1 cellular context compared by ENCODE assay signal in the genomic region with DNA sequence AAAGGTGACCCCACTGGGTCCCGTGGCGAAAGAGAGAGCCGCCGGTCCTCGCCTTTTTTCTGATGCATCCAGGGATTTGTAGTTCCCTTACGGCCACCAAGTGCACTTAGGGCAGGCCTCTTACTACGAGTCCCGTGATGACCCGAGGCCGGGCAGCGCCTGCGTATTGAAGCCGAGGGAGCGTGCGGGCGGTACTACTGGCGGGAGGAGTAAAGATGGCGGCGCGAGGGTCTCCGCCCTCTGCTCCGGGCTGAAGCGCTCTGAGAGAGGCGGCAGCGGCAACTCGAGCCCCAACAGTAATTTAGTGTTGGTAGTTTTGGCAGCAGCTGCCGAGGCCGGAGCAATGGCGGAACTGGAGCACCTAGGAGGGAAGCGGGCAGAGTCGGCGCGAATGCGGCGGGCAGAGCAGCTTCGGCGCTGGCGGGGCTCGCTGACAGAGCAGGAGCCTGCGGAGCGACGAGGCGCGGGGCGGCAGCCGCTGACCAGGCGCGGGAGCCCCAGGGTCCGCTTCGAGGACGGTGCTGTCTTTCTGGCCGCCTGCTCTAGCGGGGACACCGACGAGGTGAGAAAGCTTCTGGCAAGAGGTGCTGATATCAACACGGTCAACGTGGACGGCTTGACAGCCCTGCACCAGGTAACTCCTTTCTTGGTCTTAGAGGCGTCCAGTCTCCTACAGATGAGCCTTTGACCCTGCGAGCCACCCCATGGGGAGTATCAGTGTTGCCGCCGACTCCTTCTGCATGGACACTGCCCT.
A peak's percentile ranks its signal among the peaks of the same experiment; 100 is the strongest.
TF ChIP-seq lines count a peak whose summit lies in the region.

A gene with protein sequence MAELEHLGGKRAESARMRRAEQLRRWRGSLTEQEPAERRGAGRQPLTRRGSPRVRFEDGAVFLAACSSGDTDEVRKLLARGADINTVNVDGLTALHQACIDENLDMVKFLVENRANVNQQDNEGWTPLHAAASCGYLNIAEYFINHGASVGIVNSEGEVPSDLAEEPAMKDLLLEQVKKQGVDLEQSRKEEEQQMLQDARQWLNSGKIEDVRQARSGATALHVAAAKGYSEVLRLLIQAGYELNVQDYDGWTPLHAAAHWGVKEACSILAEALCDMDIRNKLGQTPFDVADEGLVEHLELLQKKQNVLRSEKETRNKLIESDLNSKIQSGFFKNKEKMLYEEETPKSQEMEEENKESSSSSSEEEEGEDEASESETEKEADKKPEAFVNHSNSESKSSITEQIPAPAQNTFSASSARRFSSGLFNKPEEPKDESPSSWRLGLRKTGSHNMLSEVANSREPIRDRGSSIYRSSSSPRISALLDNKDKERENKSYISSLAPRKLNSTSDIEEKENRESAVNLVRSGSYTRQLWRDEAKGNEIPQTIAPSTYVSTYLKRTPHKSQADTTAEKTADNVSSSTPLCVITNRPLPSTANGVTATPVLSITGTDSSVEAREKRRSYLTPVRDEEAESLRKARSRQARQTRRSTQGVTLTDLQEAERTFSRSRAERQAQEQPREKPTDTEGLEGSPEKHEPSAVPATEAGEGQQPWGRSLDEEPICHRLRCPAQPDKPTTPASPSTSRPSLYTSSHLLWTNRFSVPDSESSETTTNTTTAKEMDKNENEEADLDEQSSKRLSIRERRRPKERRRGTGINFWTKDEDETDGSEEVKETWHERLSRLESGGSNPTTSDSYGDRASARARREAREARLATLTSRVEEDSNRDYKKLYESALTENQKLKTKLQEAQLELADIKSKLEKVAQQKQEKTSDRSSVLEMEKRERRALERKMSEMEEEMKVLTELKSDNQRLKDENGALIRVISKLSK (plus strand): TSS at position 191 of the 754 bp plus-strand sequence. CDS start 153 bp downstream, at position 344.

TF ChIP-seq in HEK293, 187 proteins besides CTCF, POLR2A, EP300 and RAD21 (continued from another document and continues in another):
- TF ChIP-seq ZFP69B (tag by site-specific recombination; IDR thresholded peaks at IDR 0.05) (peak; percentile 30; the same call in 1 of the 2 replicates), ZNF335 (tag by site-specific recombination; conservative IDR thresholded peaks at IDR 0.05) (peak; percentile 97), ZNF830 (tag by site-specific recombination; IDR thresholded peaks at IDR 0.05; ENCODE audit: low read depth) (no peak), ZNF174 (tag by site-specific recombination; IDR thresholded peaks at IDR 0.05) (no peak), ZNF548 (tag by site-specific recombination; IDR thresholded peaks at IDR 0.05) (no peak), ZNF658 (tag by site-specific recombination; IDR thresholded peaks at IDR 0.05) (no peak), ZNF366 (tag by site-specific recombination; conservative IDR thresholded peaks at IDR 0.05) (no peak), ZNF629 (tag by site-specific recombination; IDR thresholded peaks at IDR 0.05) (peak; percentile 68), OSR2 (tag by site-specific recombination; IDR thresholded peaks at IDR 0.05) (no peak), ZNF19 (tag by site-specific recombination; IDR thresholded peaks at IDR 0.05; ENCODE audit: low read depth) (no peak), ZNF600 (tag by site-specific recombination; IDR thresholded peaks at IDR 0.05) (peak; percentile 91), SALL2 (tag by site-specific recombination; IDR thresholded peaks at IDR 0.05; ENCODE audit: borderline replicate concordance) (no peak), ZNF707 (tag by site-specific recombination; IDR thresholded peaks at IDR 0.05) (no peak), ZIC2 (tag by site-specific recombination; IDR thresholded peaks at IDR 0.05) (peak; percentile 31), ZNF16 (tag by site-specific recombination; IDR thresholded peaks at IDR 0.05; ENCODE audit: low read depth) (no peak), KLF9 (tag by site-specific recombination; IDR thresholded peaks at IDR 0.05; ENCODE audit: low read depth) (peak; percentile 48; the same call in 1 of the 2 replicates), ZNF530 (tag by site-specific recombination; IDR thresholded peaks at IDR 0.05; ENCODE audit: low read depth) (no peak), ZNF266 (tag by site-specific recombination; IDR thresholded peaks at IDR 0.05; ENCODE audit: low read depth) (no peak), ZNF423 (tag by site-specific recombination; IDR thresholded peaks at IDR 0.05) (no peak), ZNF214 (tag by site-specific recombination; IDR thresholded peaks at IDR 0.05; ENCODE audit: borderline replicate concordance) (no peak), ZNF792 (tag by site-specific recombination; IDR thresholded peaks at IDR 0.05) (no peak), HOXC10 (CRISPR knock-in tag; IDR thresholded peaks at IDR 0.05) (no peak), GLI4 (tag by site-specific recombination; IDR thresholded peaks at IDR 0.05) (no peak), ZNF558 (tag by site-specific recombination; IDR thresholded peaks at IDR 0.05) (no peak)
- TF ChIP-seq, protein P1, sequence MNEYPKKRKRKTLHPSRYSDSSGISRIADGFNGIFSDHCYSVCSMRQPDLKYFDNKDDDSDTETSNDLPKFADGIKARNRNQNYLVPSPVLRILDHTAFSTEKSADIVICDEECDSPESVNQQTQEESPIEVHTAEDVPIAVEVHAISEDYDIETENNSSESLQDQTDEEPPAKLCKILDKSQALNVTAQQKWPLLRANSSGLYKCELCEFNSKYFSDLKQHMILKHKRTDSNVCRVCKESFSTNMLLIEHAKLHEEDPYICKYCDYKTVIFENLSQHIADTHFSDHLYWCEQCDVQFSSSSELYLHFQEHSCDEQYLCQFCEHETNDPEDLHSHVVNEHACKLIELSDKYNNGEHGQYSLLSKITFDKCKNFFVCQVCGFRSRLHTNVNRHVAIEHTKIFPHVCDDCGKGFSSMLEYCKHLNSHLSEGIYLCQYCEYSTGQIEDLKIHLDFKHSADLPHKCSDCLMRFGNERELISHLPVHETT (tag by site-specific recombination; IDR thresholded peaks at IDR 0.05): no peak
- TF ChIP-seq, protein P2, sequence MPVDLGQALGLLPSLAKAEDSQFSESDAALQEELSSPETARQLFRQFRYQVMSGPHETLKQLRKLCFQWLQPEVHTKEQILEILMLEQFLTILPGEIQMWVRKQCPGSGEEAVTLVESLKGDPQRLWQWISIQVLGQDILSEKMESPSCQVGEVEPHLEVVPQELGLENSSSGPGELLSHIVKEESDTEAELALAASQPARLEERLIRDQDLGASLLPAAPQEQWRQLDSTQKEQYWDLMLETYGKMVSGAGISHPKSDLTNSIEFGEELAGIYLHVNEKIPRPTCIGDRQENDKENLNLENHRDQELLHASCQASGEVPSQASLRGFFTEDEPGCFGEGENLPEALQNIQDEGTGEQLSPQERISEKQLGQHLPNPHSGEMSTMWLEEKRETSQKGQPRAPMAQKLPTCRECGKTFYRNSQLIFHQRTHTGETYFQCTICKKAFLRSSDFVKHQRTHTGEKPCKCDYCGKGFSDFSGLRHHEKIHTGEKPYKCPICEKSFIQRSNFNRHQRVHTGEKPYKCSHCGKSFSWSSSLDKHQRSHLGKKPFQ (tag by site-specific recombination; IDR thresholded peaks at IDR 0.05): peak; percentile 19; the same call in 1 of the 2 replicates
- TF ChIP-seq, protein P3, sequence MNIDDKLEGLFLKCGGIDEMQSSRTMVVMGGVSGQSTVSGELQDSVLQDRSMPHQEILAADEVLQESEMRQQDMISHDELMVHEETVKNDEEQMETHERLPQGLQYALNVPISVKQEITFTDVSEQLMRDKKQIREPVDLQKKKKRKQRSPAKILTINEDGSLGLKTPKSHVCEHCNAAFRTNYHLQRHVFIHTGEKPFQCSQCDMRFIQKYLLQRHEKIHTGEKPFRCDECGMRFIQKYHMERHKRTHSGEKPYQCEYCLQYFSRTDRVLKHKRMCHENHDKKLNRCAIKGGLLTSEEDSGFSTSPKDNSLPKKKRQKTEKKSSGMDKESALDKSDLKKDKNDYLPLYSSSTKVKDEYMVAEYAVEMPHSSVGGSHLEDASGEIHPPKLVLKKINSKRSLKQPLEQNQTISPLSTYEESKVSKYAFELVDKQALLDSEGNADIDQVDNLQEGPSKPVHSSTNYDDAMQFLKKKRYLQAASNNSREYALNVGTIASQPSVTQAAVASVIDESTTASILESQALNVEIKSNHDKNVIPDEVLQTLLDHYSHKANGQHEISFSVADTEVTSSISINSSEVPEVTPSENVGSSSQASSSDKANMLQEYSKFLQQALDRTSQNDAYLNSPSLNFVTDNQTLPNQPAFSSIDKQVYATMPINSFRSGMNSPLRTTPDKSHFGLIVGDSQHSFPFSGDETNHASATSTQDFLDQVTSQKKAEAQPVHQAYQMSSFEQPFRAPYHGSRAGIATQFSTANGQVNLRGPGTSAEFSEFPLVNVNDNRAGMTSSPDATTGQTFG (tag by site-specific recombination; IDR thresholded peaks at IDR 0.05; ENCODE audit: borderline replicate concordance): no peak
- TF ChIP-seq, protein P4, sequence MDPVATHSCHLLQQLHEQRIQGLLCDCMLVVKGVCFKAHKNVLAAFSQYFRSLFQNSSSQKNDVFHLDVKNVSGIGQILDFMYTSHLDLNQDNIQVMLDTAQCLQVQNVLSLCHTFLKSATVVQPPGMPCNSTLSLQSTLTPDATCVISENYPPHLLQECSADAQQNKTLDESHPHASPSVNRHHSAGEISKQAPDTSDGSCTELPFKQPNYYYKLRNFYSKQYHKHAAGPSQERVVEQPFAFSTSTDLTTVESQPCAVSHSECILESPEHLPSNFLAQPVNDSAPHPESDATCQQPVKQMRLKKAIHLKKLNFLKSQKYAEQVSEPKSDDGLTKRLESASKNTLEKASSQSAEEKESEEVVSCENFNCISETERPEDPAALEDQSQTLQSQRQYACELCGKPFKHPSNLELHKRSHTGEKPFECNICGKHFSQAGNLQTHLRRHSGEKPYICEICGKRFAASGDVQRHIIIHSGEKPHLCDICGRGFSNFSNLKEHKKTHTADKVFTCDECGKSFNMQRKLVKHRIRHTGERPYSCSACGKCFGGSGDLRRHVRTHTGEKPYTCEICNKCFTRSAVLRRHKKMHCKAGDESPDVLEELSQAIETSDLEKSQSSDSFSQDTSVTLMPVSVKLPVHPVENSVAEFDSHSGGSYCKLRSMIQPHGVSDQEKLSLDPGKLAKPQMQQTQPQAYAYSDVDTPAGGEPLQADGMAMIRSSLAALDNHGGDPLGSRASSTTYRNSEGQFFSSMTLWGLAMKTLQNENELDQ (tag by site-specific recombination; IDR thresholded peaks at IDR 0.05; ENCODE audit: low read depth): no peak
- TF ChIP-seq, protein P5, sequence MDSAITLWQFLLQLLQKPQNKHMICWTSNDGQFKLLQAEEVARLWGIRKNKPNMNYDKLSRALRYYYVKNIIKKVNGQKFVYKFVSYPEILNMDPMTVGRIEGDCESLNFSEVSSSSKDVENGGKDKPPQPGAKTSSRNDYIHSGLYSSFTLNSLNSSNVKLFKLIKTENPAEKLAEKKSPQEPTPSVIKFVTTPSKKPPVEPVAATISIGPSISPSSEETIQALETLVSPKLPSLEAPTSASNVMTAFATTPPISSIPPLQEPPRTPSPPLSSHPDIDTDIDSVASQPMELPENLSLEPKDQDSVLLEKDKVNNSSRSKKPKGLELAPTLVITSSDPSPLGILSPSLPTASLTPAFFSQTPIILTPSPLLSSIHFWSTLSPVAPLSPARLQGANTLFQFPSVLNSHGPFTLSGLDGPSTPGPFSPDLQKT (IDR thresholded peaks at IDR 0.05; ENCODE audit: borderline replicate concordance, low read depth, low read length): no peak
- TF ChIP-seq, protein P6, sequence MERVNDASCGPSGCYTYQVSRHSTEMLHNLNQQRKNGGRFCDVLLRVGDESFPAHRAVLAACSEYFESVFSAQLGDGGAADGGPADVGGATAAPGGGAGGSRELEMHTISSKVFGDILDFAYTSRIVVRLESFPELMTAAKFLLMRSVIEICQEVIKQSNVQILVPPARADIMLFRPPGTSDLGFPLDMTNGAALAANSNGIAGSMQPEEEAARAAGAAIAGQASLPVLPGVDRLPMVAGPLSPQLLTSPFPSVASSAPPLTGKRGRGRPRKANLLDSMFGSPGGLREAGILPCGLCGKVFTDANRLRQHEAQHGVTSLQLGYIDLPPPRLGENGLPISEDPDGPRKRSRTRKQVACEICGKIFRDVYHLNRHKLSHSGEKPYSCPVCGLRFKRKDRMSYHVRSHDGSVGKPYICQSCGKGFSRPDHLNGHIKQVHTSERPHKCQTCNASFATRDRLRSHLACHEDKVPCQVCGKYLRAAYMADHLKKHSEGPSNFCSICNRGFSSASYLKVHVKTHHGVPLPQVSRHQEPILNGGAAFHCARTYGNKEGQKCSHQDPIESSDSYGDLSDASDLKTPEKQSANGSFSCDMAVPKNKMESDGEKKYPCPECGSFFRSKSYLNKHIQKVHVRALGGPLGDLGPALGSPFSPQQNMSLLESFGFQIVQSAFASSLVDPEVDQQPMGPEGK (tag by site-specific recombination; IDR thresholded peaks at IDR 0.05): peak; percentile 46; the same call in 1 of the 2 replicates
- TF ChIP-seq, protein P7, sequence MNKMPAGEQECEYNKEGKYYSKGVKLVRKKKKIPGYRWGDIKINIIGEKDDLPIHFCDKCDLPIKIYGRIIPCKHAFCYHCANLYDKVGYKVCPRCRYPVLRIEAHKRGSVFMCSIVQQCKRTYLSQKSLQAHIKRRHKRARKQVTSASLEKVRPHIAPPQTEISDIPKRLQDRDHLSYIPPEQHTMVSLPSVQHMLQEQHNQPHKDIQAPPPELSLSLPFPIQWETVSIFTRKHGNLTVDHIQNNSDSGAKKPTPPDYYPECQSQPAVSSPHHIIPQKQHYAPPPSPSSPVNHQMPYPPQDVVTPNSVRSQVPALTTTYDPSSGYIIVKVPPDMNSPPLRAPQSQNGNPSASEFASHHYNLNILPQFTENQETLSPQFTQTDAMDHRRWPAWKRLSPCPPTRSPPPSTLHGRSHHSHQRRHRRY (tag by site-specific recombination; IDR thresholded peaks at IDR 0.05): no peak
- TF ChIP-seq, protein P8, sequence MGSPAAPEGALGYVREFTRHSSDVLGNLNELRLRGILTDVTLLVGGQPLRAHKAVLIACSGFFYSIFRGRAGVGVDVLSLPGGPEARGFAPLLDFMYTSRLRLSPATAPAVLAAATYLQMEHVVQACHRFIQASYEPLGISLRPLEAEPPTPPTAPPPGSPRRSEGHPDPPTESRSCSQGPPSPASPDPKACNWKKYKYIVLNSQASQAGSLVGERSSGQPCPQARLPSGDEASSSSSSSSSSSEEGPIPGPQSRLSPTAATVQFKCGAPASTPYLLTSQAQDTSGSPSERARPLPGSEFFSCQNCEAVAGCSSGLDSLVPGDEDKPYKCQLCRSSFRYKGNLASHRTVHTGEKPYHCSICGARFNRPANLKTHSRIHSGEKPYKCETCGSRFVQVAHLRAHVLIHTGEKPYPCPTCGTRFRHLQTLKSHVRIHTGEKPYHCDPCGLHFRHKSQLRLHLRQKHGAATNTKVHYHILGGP (tag by site-specific recombination; IDR thresholded peaks at IDR 0.05): no peak
- TF ChIP-seq, protein P9, sequence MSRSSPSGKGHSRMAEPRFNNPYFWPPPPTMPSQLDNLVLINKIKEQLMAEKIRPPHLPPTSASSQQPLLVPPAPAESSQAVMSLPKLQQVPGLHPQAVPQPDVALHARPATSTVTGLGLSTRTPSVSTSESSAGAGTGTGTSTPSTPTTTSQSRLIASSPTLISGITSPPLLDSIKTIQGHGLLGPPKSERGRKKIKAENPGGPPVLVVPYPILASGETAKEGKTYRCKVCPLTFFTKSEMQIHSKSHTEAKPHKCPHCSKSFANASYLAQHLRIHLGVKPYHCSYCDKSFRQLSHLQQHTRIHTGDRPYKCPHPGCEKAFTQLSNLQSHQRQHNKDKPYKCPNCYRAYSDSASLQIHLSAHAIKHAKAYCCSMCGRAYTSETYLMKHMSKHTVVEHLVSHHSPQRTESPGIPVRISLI (tag by site-specific recombination; IDR thresholded peaks at IDR 0.05): peak; percentile 43; the same call in 1 of the 2 replicates
- TF ChIP-seq, protein P10, sequence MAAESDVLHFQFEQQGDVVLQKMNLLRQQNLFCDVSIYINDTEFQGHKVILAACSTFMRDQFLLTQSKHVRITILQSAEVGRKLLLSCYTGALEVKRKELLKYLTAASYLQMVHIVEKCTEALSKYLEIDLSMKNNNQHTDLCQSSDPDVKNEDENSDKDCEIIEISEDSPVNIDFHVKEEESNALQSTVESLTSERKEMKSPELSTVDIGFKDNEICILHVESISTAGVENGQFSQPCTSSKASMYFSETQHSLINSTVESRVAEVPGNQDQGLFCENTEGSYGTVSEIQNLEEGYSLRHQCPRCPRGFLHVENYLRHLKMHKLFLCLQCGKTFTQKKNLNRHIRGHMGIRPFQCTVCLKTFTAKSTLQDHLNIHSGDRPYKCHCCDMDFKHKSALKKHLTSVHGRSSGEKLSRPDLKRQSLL (tag by site-specific recombination; IDR thresholded peaks at IDR 0.05): peak; percentile 76; the same call in 1 of the 2 replicates
